Comparison of ENCODE assay signal across 8 cellular contexts in genomic region chr2:216516730-216517350, GRCh38. TPM values are rescaled to one million over a fixed set of nuclear protein-coding genes. Genes with fewer than 3 reads are reported as not detected.
DNase-seq lines count a peak whose midpoint lies in the region; ATAC-seq, FAIRE-seq and TF ChIP-seq lines count a peak whose summit lies in the region.

No MANE protein-coding gene starts in this region.

- peak; percentile 51; the same call in 2 of the 3 replicates for TF ChIP-seq CTCF in GM12872 (IDR thresholded peaks at IDR 0.05; ENCODE audit: insufficient read depth, low read depth, low read length)
- TF ChIP-seq CTCF in heart right ventricle (IDR thresholded peaks at IDR 0.05): peak; percentile 53 to 86 (median 79)
- TF ChIP-seq CTCF in transverse colon (IDR thresholded peaks at IDR 0.05): peak; percentile 65 to 72 (median 68)

- in situ Hi-C loops in transverse colon (cut with MboI; ENCODE audit: low pct_ligation_motif_present in 1 of 4, low pct_unique_long_range_greater_than_20kb in 1 of 4, low sequenced_read_pairs in 3 of 4): loop anchor here (5.0 kb wide), 1 partner anchor 150 kb away; no protein-coding TSS in a partner anchor

- H3K27me3 ChIP-seq in heart right ventricle (no peaks in the 10 kb centered on the region), transverse colon (no peaks in the 10 kb centered on the region)

- TF ChIP-seq POLR2A in transverse colon (IDR thresholded peaks at IDR 0.05): no peak

- peaks cover 0 to 10% (median 5%) of the 10 kb centered on the region in 9 donors for H3K4me1 ChIP-seq in heart right ventricle
- no peaks in the 10 kb centered on the region for H3K4me1 ChIP-seq in transverse colon

- FAIRE-seq in TTC549 (lab: Jason Lieb, UNC): peak; percentile 91

- TF ChIP-seq EP300 in transverse colon (IDR thresholded peaks at IDR 0.05; ENCODE audit: low read depth): no peak

- no peaks in the 10 kb centered on the region for H3K36me3 ChIP-seq in heart right ventricle
- H3K36me3 ChIP-seq in transverse colon: no peaks in the 10 kb centered on the region

- no peaks in the 10 kb centered on the region for H3K9me3 ChIP-seq in heart right ventricle
- H3K9me3 ChIP-seq in transverse colon: no peaks in the 10 kb centered on the region

- H3K27ac ChIP-seq in heart right ventricle: no peak overlapping the region
- H3K27ac ChIP-seq in transverse colon: no peak overlapping the region

- ATAC-seq in heart right ventricle (peak in 4 of 8 donors; percentile 27 to 45 (median 41)), GM21619 (IDR thresholded peaks at IDR 0.05; ENCODE audit: unreplicated experiment) (no peak)

- 46 to 48% methylated on average over 2 of the region's 2 CpGs for WGBS in heart right ventricle, 2 donors
- 45 to 50% methylated on average over 2 of the region's 2 CpGs for WGBS in transverse colon (ENCODE audit: low coverage in 1 of 2), 2 donors

- DNase-seq in NCI-H1105 treated with DMSO at 0.1 percent for 48 hours (lab: John Stamatoyannopoulos, UW) (peak; percentile 53), heart right ventricle (no peak), transverse colon (no peak), GM19240 (ENCODE audit: insufficient read length, low spot score) (no peak)
- DNase-seq in stimulated activated CD4-positive, alpha-beta T cell treated with anti-CD3 and anti-CD28 coated beads, Interleukin-12 subunit alpha, Interleukin-12 subunit beta, amount 100 ng/mL, for 4 hours: no peak

- H3K4me3 ChIP-seq in heart right ventricle (no peak overlapping the region), transverse colon (no peak overlapping the region)

- intact Hi-C loops in heart right ventricle (cut with DNase I) (loop anchor here in 6 of 10 donors (5.0 to 10.0 kb wide), 5 partner anchors 995 to 1240 kb away; no protein-coding TSS in a partner anchor), transverse colon (cut with DNase I; ENCODE audit: low total_unique reads) (no loop called here)

RNA-seq across cellular contexts. Expression of gene RPL37A, which starts 18.2 kb away (rescaled TPM):
- 1,000 to 10,000 TPM; 1,773 to 2,212 (median 2,050) TPM for total RNA-seq in heart right ventricle
- polyA plus RNA-seq in heart right ventricle: 1,000 to 10,000 TPM; 2,109 to 6,100 TPM
- 1,000 to 10,000 TPM in 1 of 4 donors, 100 to 1,000 TPM in 2, 10 to 100 TPM in 1; 59.1 to 1,456 (median 761) TPM for total RNA-seq in transverse colon
